In genomic region chr22:34105461-34106062, GRCh38 we compare ENCODE assay signal across 8 cellular contexts.
DNase-seq lines count a peak whose midpoint lies in the region; ATAC-seq, FAIRE-seq and TF ChIP-seq lines count a peak whose summit lies in the region.

No MANE protein-coding gene starts in this region.

- no peak overlapping the region for H3K4me3 ChIP-seq in A673 (ENCODE audit: low read depth, low read length, poor library complexity, severe bottlenecking)
- no peak overlapping the region for H3K4me3 ChIP-seq in OCI-LY3 (ENCODE audit: low read length)
- no peak overlapping the region for H3K4me3 ChIP-seq in esophagus squamous epithelium
- no peak overlapping the region for H3K4me3 ChIP-seq in pancreas

- H3K4me2 ChIP-seq in OCI-LY3 (ENCODE audit: low read length), result no peak overlapping the region

- intact Hi-C loops in A673 (cut with micrococcal nuclease; ENCODE audit: unreplicated experiment), result no loop called here
- intact Hi-C loops in esophagus squamous epithelium (cut with DNase I), result loop anchor here (10.0 kb wide), 2 partner anchors 181 to 801 kb away; partner anchors contain the start of gene LARGE1
- intact Hi-C loops in pancreas (cut with DNase I), result loop anchor here in 2 of 3 donors (5.0 to 10.0 kb wide), 4 partner anchors 181 to 801 kb away; partner anchors contain the start of gene LARGE1 (in 2 of the 2)

- POLR2A ChIA-PET in A673 (lab: Charles Lee; ENCODE audit: low non-redundant PET), result no interaction called here

- TF ChIP-seq POLR2A in esophagus squamous epithelium (IDR thresholded peaks at IDR 0.05), result no peak

- H3K36me3 ChIP-seq in A673 (ENCODE audit: insufficient read depth, low read length, poor library complexity, severe bottlenecking), result no peaks in the 10 kb centered on the region
- no peaks in the 10 kb centered on the region for H3K36me3 ChIP-seq in OCI-LY3 (replicated peaks; ENCODE audit: low read depth, low read length)
- H3K36me3 ChIP-seq in esophagus squamous epithelium, result no peaks in the 10 kb centered on the region
- no peaks in the 10 kb centered on the region for H3K36me3 ChIP-seq in pancreas

- no TSS peak for BruUV-seq in A673 (replicated peaks; lab: Mats Ljungman, UMichigan)

- no peaks in the 10 kb centered on the region for H3K27me3 ChIP-seq in A673 (replicated peaks; ENCODE audit: insufficient read depth, low read depth, low read length, poor library complexity)
- peaks cover 25% of the 10 kb centered on the region for H3K27me3 ChIP-seq in OCI-LY3 (ENCODE audit: low read depth, low read length)
- peaks cover 0 to 28% (median 0%) of the 10 kb centered on the region in 4 donors for H3K27me3 ChIP-seq in esophagus squamous epithelium
- no peaks in the 10 kb centered on the region for H3K27me3 ChIP-seq in pancreas

- ATAC-seq in pancreas, result peak; percentile 69 to 98 (median 90)
- ATAC-seq in GM18858 (IDR thresholded peaks at IDR 0.05; ENCODE audit: unreplicated experiment), result no peak
- no peak for ATAC-seq in HG03135 (IDR thresholded peaks at IDR 0.05; ENCODE audit: unreplicated experiment)

- H4K20me1 ChIP-seq in OCI-LY3 (ENCODE audit: insufficient read depth, low read length), result peaks cover 2% of the 10 kb centered on the region; the same call in 1 of the 2 replicates

- no peak overlapping the region for H3K9ac ChIP-seq in OCI-LY3 (ENCODE audit: low read length)

- TF ChIP-seq CTCF in A673 (conservative IDR thresholded peaks at IDR 0.05; ENCODE audit: low read depth, low read length) (peak; percentile 47), OCI-LY3 (IDR thresholded peaks at IDR 0.05; ENCODE audit: low read depth, low read length) (peak; percentile 83), esophagus squamous epithelium (IDR thresholded peaks at IDR 0.05) (peak in 4 of 6 experiments; percentile 41 to 62 (median 44)), pancreas (IDR thresholded peaks at IDR 0.05) (peak; percentile 43 to 63 (median 56))

- FAIRE-seq in pancreas (lab: Jason Lieb, UNC), result no peak

- no peaks in the 10 kb centered on the region for H3K4me1 ChIP-seq in A673 (ENCODE audit: insufficient read depth, low read length, poor library complexity, severe bottlenecking)
- 0 out of 2 replicates have a peak, but pooled peaks cover 2% of the 10 kb centered on the region for H3K4me1 ChIP-seq in OCI-LY3 (ENCODE audit: low read length)
- H3K4me1 ChIP-seq in esophagus squamous epithelium, result no peaks in the 10 kb centered on the region
- H3K4me1 ChIP-seq in pancreas, result no peaks in the 10 kb centered on the region

- peak; percentile 15 for DNase-seq in A673 (ENCODE audit: low spot score)
- DNase-seq in GM19240 (ENCODE audit: insufficient read length, low spot score), result peak; percentile 2
- DNase-seq in esophagus squamous epithelium (lab: John Stamatoyannopoulos, UW), result no peak
- peak; percentile 31 to 76 (median 62) for DNase-seq in pancreas
- DNase-seq in NCI-H2107 (lab: John Stamatoyannopoulos, UW), result no peak

- H3K9me3 ChIP-seq in A673 (ENCODE audit: low read depth, low read length, poor library complexity, severe bottlenecking) (peaks cover 13% of the 10 kb centered on the region), OCI-LY3 (ENCODE audit: insufficient read depth, low read length) (no peaks in the 10 kb centered on the region), esophagus squamous epithelium (peaks cover 0 to 4% (median 3%) of the 10 kb centered on the region in 3 donors), pancreas (no peaks in the 10 kb centered on the region)

- no peaks in the 10 kb centered on the region for H3K79me2 ChIP-seq in OCI-LY3 (ENCODE audit: low read length)

- CTCF ChIA-PET in A673 (lab: Charles Lee), result no interaction called here

- H3K27ac ChIP-seq in A673 (ENCODE audit: low read depth, low read length, poor library complexity, severe bottlenecking) (no peak overlapping the region), OCI-LY3 (ENCODE audit: low read length) (no peak overlapping the region), esophagus squamous epithelium (no peak overlapping the region), pancreas (no peak overlapping the region)

- H2AFZ ChIP-seq in OCI-LY3 (ENCODE audit: low read depth, low read length), result no peak overlapping the region

- WGBS in esophagus squamous epithelium, 2 donors, result 9 to 11% methylated on average over 10 of the region's 10 CpGs
- WGBS in pancreas, 2 donors, result 3 to 5% methylated on average over 10 of the region's 10 CpGs

Comparison
In these comparisons a context has a peak if more than half of its experiments do, and no peak if none do; other contexts are left out.
1. DNase-seq: peak in A673 (single experiment), GM19240 (single experiment) and pancreas (6 of 6); none in esophagus squamous epithelium (single experiment) and NCI-H2107 (single experiment).
2. ATAC-seq: peak in pancreas (4 of 4); none in GM18858 (single experiment) and HG03135 (single experiment).
3. Peak in every context shown above with its lines, with median percentiles within 50 percentile points of each other: CTCF ChIP-seq.